ENCODE assay signal across 8 cellular contexts in genomic region chr20:53915459-53916172, GRCh38.
A peak's percentile ranks its signal among the peaks of the same experiment; 100 is the strongest.
DNase-seq lines count a peak whose midpoint lies in the region; ATAC-seq and TF ChIP-seq lines count a peak whose summit lies in the region.

No MANE protein-coding gene starts in this region.

- TF ChIP-seq CTCF in gastroesophageal sphincter (IDR thresholded peaks at IDR 0.05), result peak; percentile 87 to 96 (median 92)

- TF ChIP-seq EP300 in gastroesophageal sphincter (IDR thresholded peaks at IDR 0.05), result no peak

- peak; percentile 73 for DNase-seq in DMS53 treated with DMSO at 0.1 percent for 48 hours (lab: John Stamatoyannopoulos, UW; ENCODE audit: unreplicated experiment)
- DNase-seq in MG63, result peak; percentile 96
- peak; percentile 96 to 97 for DNase-seq in SJSA1 (ENCODE audit: low read depth in 1 of 2, low spot score in 2 of 2)
- peak; percentile 95 for DNase-seq in activated naive CD4-positive, alpha-beta T cell treated with Interleukin-2 at 50 U/mL for 16 hours
- DNase-seq in nucleus accumbens (lab: John Stamatoyannopoulos, UW), result peak in 55 of 56 donors; percentile 39 to 97 (median 84)
- peak; percentile 96 for DNase-seq in superior temporal gyrus (ENCODE audit: extremely low spot score)

- WGBS in gastroesophageal sphincter (ENCODE audit: low coverage in 1 of 2), 2 donors, result 0 to 1% methylated on average over 4 to 22 of the region's 22 CpGs

- ATAC-seq in GM21825 (IDR thresholded peaks at IDR 0.05; ENCODE audit: unreplicated experiment) (peak; percentile 61), gastroesophageal sphincter (peak; percentile 84)

- H3K4me1 ChIP-seq in SJSA1 (replicated peaks) (peaks cover 44% of the 10 kb centered on the region), gastroesophageal sphincter (peaks cover 11 to 39% (median 15%) of the 10 kb centered on the region in 3 donors)

- H3K36me3 ChIP-seq in MG63, result no peaks in the 10 kb centered on the region
- no peaks in the 10 kb centered on the region for H3K36me3 ChIP-seq in SJSA1
- no peaks in the 10 kb centered on the region for H3K36me3 ChIP-seq in gastroesophageal sphincter

- no peak for TF ChIP-seq POLR2A in gastroesophageal sphincter (IDR thresholded peaks at IDR 0.05)

- H3K4me3 ChIP-seq in MG63, result peak overlapping the region; percentile 41
- peak overlapping the region; percentile 39 for H3K4me3 ChIP-seq in SJSA1
- H3K4me3 ChIP-seq in gastroesophageal sphincter, result peak overlapping the region; percentile 66 to 76

- H3K27ac ChIP-seq in SJSA1, result peak overlapping the region; percentile 72
- H3K27ac ChIP-seq in gastroesophageal sphincter, result peak overlapping the region; percentile 75 to 85 (median 82)

- H3K27me3 ChIP-seq in MG63 (no peaks in the 10 kb centered on the region), SJSA1 (replicated peaks) (no peaks in the 10 kb centered on the region), gastroesophageal sphincter (no peaks in the 10 kb centered on the region)

- H3K9me3 ChIP-seq in MG63 (no peaks in the 10 kb centered on the region), SJSA1 (replicated peaks) (no peaks in the 10 kb centered on the region), gastroesophageal sphincter (no peaks in the 10 kb centered on the region)

Comparison
In these comparisons a context has a peak if more than half of its experiments do, and no peak if none do; other contexts are left out.
1. Peak in every context shown above with its lines: DNase-seq, ATAC-seq, H3K4me3 ChIP-seq and H3K27ac ChIP-seq.